ENCODE assay signal across 8 cellular contexts in the genomic region with DNA sequence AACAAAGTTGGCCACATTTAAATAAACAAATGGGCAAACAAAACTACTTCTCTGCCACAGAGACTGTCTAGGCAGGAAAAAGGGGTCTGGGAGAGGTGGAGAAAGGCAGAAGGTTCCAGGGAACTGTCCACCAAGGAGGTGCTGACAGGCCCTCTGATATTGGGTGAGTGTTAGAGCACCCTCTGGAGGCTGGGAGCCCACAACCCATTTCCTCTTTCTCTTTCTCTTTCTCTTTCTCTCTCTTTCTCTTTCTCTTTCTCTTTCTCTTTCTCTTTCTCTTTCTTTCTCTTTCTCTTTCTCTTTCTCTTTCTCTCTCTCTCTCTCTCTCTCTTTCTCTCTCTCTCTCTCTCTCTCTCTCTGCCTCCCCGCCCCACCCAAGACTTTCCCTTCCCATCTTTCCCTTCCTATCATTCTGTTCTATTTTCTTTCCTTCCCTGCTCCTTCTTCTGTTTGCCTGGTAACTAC.
A peak's percentile ranks its signal among the peaks of the same experiment; 100 is the strongest.
DNase-seq lines count a peak whose midpoint lies in the region; ATAC-seq and TF ChIP-seq lines count a peak whose summit lies in the region.

No MANE protein-coding gene starts in this region.

- intact Hi-C loops in A673 (cut with micrococcal nuclease; ENCODE audit: unreplicated experiment) = loop anchor here (2.0 to 10.0 kb wide), 3 partner anchors 156 to 880 kb away; no protein-coding TSS in a partner anchor
- intact Hi-C loops in HCT116 (cut with micrococcal nuclease) = loop anchor here (10.0 kb wide), 2 partner anchors 160 to 890 kb away; no protein-coding TSS in a partner anchor
- intact Hi-C loops in psoas muscle (cut with DNase I) = loop anchor here (1.0 to 10.0 kb wide), 3 partner anchors 156 to 330 kb away; no protein-coding TSS in a partner anchor

- POLR2A ChIA-PET in A673 (lab: Charles Lee; ENCODE audit: low non-redundant PET) = no interaction called here
- POLR2A ChIA-PET in HCT116 (lab: Charles Lee) = no interaction called here

- H3K4me1 ChIP-seq in A673 (ENCODE audit: insufficient read depth, low read length, poor library complexity, severe bottlenecking) = no peaks in the 10 kb centered on the region
- H3K4me1 ChIP-seq in HCT116 (ENCODE audit: control insufficient read depth in 1 of 2, insufficient read depth in 2 of 2, low read length in 2 of 2) = no peaks in the 10 kb centered on the region
- H3K4me1 ChIP-seq in psoas muscle = no peaks in the 10 kb centered on the region

- H3K4me3 ChIP-seq in A673 (ENCODE audit: low read depth, low read length, poor library complexity, severe bottlenecking) = no peak overlapping the region
- H3K4me3 ChIP-seq in HCT116 (replicated peaks in 1 of 2; ENCODE audit: low read depth in 1 of 2, low read length in 2 of 2) = no peak overlapping the region
- no peak overlapping the region for H3K4me3 ChIP-seq in foreskin fibroblast (ENCODE audit: low read depth in 1 of 2, low read length in 2 of 2)
- no peak overlapping the region for H3K4me3 ChIP-seq in psoas muscle

- H3K79me2 ChIP-seq in HCT116 (ENCODE audit: insufficient read depth, low read length) = no peaks in the 10 kb centered on the region

- CTCF ChIA-PET in A673 (lab: Charles Lee) (no interaction called here), HCT116 (lab: Charles Lee) (no interaction called here)

- TF ChIP-seq CTCF in A673 (conservative IDR thresholded peaks at IDR 0.05; ENCODE audit: low read depth, low read length) = peak; percentile 77
- peak in 2 of 3 experiments; percentile 52 to 59; a peak in 4 of 6 replicates for TF ChIP-seq CTCF in HCT116 (IDR thresholded peaks at IDR 0.05 in 2 of 3, conservative IDR thresholded peaks at IDR 0.05 in 1 of 3; ENCODE audit: borderline replicate concordance in 1 of 3, insufficient read depth in 1 of 3, low read depth in 2 of 3, low read length in 2 of 3)
- TF ChIP-seq CTCF in foreskin fibroblast (IDR thresholded peaks at IDR 0.05; ENCODE audit: low read depth, low read length) = peak; percentile 21
- TF ChIP-seq CTCF in psoas muscle (IDR thresholded peaks at IDR 0.05) = peak; percentile 61

- TF ChIP-seq RAD21 in HCT116 (IDR thresholded peaks at IDR 0.05; ENCODE audit: low read depth) = peak; percentile 43

- no peak overlapping the region for H2AFZ ChIP-seq in HCT116 (ENCODE audit: low read depth, low read length, poor library complexity, severe bottlenecking)

- BruUV-seq in A673 (replicated peaks; lab: Mats Ljungman, UMichigan) (no TSS peak), HCT116 (replicated peaks; lab: Mats Ljungman, UMichigan) (no TSS peak)

- 39 to 67% (median 43%) methylated on average over 1 of the region's 1 CpG for WGBS in psoas muscle, 3 donors

- no peaks in the 10 kb centered on the region for H3K9me3 ChIP-seq in A673 (ENCODE audit: low read depth, low read length, poor library complexity, severe bottlenecking)
- no peaks in the 10 kb centered on the region for H3K9me3 ChIP-seq in HCT116 (ENCODE audit: control insufficient read depth in 1 of 2, insufficient read depth in 1 of 2, low read depth in 1 of 2, low read length in 2 of 2)
- no peaks in the 10 kb centered on the region for H3K9me3 ChIP-seq in psoas muscle

- H3K27me3 ChIP-seq in A673 (replicated peaks; ENCODE audit: insufficient read depth, low read depth, low read length, poor library complexity) = peaks cover 13% of the 10 kb centered on the region
- no peaks in the 10 kb centered on the region for H3K27me3 ChIP-seq in HCT116 (ENCODE audit: insufficient read depth, low read length)
- H3K27me3 ChIP-seq in psoas muscle (ENCODE audit: insufficient read depth in 3 of 3, low read length in 2 of 3) = no peaks in the 10 kb centered on the region

- H3K9ac ChIP-seq in HCT116 (ENCODE audit: low read length) = no peak overlapping the region

- ATAC-seq in HCT116 (peak; percentile 77), psoas muscle (peak in 3 of 4 donors; percentile 70 to 88 (median 80))

- no peaks in the 10 kb centered on the region for H3K9me2 ChIP-seq in HCT116 (ENCODE audit: insufficient read depth)

- no peaks in the 10 kb centered on the region; the same call in 1 of the 2 replicates for H4K20me1 ChIP-seq in HCT116 (ENCODE audit: insufficient read depth)

- no peak for TF ChIP-seq POLR2A in HCT116 (IDR thresholded peaks at IDR 0.05; ENCODE audit: borderline replicate concordance, extremely low read depth, insufficient read depth, insufficient read length)

- no peak overlapping the region for H3K27ac ChIP-seq in A673 (ENCODE audit: low read depth, low read length, poor library complexity, severe bottlenecking)
- no peak overlapping the region for H3K27ac ChIP-seq in HCT116 (ENCODE audit: low read depth, low read length)
- H3K27ac ChIP-seq in psoas muscle = no peak overlapping the region

- RAD21 ChIA-PET in HCT116 (lab: Charles Lee; ENCODE audit: low non-redundant PET in 1 of 2, low total read pairs in 2 of 2, uncharacterized antibody in 2 of 2, unreplicated experiment in 2 of 2) = no interaction called here

- H3K4me2 ChIP-seq in HCT116 (ENCODE audit: low read length) = no peak overlapping the region

- no peaks in the 10 kb centered on the region for H3K36me3 ChIP-seq in A673 (ENCODE audit: insufficient read depth, low read length, poor library complexity, severe bottlenecking)
- no peaks in the 10 kb centered on the region for H3K36me3 ChIP-seq in HCT116 (ENCODE audit: control insufficient read depth in 1 of 2, insufficient read depth in 2 of 2, low read length in 2 of 2)
- no peaks in the 10 kb centered on the region for H3K36me3 ChIP-seq in psoas muscle (ENCODE audit: insufficient read depth in 1 of 2, low read depth in 1 of 2)

- DNase-seq in A673 (ENCODE audit: low spot score) (peak; percentile 80), GM04504 (ENCODE audit: low read depth) (peak; percentile 7), HCT116 (ENCODE audit: low read depth, low spot score) (peak; percentile 12), Kasumi-1 (lab: John Stamatoyannopoulos, UW) (peak; percentile 72 to 85), T1000 (lab: John Stamatoyannopoulos, UW) (peak; percentile 8), foreskin fibroblast (no peak), psoas muscle (peak; percentile 37 to 59), HCEC 1CT (no peak)

TF ChIP-seq in HCT116, 20 proteins besides CTCF, POLR2A, EP300 and RAD21:
- 0 out of 2 replicates have a peak, but pooled peaks have one; percentile 29 for TF ChIP-seq CBX3 (IDR thresholded peaks at IDR 0.05; ENCODE audit: low read depth)
- TF ChIP-seq, protein P1, sequence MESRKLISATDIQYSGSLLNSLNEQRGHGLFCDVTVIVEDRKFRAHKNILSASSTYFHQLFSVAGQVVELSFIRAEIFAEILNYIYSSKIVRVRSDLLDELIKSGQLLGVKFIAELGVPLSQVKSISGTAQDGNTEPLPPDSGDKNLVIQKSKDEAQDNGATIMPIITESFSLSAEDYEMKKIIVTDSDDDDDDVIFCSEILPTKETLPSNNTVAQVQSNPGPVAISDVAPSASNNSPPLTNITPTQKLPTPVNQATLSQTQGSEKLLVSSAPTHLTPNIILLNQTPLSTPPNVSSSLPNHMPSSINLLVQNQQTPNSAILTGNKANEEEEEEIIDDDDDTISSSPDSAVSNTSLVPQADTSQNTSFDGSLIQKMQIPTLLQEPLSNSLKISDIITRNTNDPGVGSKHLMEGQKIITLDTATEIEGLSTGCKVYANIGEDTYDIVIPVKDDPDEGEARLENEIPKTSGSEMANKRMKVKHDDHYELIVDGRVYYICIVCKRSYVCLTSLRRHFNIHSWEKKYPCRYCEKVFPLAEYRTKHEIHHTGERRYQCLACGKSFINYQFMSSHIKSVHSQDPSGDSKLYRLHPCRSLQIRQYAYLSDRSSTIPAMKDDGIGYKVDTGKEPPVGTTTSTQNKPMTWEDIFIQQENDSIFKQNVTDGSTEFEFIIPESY (IDR thresholded peaks at IDR 0.05; ENCODE audit: extremely low read depth, insufficient replicate concordance, low read length) = no peak
- TF ChIP-seq, protein P2, sequence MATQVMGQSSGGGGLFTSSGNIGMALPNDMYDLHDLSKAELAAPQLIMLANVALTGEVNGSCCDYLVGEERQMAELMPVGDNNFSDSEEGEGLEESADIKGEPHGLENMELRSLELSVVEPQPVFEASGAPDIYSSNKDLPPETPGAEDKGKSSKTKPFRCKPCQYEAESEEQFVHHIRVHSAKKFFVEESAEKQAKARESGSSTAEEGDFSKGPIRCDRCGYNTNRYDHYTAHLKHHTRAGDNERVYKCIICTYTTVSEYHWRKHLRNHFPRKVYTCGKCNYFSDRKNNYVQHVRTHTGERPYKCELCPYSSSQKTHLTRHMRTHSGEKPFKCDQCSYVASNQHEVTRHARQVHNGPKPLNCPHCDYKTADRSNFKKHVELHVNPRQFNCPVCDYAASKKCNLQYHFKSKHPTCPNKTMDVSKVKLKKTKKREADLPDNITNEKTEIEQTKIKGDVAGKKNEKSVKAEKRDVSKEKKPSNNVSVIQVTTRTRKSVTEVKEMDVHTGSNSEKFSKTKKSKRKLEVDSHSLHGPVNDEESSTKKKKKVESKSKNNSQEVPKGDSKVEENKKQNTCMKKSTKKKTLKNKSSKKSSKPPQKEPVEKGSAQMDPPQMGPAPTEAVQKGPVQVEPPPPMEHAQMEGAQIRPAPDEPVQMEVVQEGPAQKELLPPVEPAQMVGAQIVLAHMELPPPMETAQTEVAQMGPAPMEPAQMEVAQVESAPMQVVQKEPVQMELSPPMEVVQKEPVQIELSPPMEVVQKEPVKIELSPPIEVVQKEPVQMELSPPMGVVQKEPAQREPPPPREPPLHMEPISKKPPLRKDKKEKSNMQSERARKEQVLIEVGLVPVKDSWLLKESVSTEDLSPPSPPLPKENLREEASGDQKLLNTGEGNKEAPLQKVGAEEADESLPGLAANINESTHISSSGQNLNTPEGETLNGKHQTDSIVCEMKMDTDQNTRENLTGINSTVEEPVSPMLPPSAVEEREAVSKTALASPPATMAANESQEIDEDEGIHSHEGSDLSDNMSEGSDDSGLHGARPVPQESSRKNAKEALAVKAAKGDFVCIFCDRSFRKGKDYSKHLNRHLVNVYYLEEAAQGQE (IDR thresholded peaks at IDR 0.05; ENCODE audit: low read depth) = peak; percentile 89

Comparison
In these comparisons a context has a peak if more than half of its experiments do, and no peak if none do; other contexts are left out.
1. DNase-seq: peak in A673 (single experiment), GM04504 (single experiment), HCT116 (single experiment), Kasumi-1 (2 of 2), T1000 (single experiment) and psoas muscle (2 of 2); none in foreskin fibroblast (0 of 2) and HCEC 1CT (single experiment).
2. CTCF ChIP-seq: peak in every context shown above with its lines; median percentile 77 in A673; 61 in psoas muscle; 56 in HCT116; 21 in foreskin fibroblast.